ENCODE assay signal across 9 cellular contexts in the genomic region with DNA sequence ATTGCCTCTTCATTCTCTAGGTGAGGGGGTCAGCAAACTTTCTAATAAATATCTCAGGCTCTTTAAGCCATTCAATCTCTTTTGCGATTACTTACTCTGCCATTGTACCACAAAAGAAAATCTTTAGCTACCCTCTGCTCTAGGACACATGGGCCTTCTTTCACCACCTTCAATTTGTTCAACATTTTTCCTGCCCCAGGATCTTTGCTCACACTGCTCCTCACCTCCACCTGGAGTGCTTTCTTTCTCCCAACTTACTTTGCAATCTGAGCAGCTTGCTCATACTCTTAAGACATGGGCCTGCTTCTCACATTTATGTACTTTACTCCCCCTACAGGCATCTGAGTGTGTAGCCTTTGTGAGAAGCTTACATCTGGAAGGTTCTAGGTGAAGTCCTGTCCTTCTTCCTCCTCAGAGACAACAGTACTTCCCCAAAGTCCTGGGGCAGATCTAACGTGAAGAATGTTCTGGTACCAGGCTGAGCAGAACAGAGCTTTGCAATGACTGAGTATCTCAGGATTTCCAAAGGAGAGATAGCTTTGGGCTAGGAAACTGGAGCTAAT. TPM values are rescaled to one million over a fixed set of nuclear protein-coding genes. Genes with fewer than 3 reads are reported as not detected.
DNase-seq lines count a peak whose midpoint lies in the region; ATAC-seq, FAIRE-seq and TF ChIP-seq lines count a peak whose summit lies in the region.
"Had no signal": no experiment of that assay in that cellular context is flagged by ENCODE, and none has a peak within 500 bp of the region (broad histone marks: within the 10 kb centered on the region; RNA-seq: fewer than 3 reads in every experiment).

No MANE protein-coding gene starts in this region.

- H3K27ac ChIP-seq in kidney (ENCODE audit: low read depth in 2 of 2, low read length in 2 of 2) (no peak overlapping the region), thyroid gland (no peak overlapping the region)

- H3K9me3 ChIP-seq in kidney (ENCODE audit: control insufficient read depth in 1 of 2, low read length in 2 of 2) = no peaks in the 10 kb centered on the region
- no peaks in the 10 kb centered on the region for H3K9me3 ChIP-seq in thyroid gland

- DNase-seq in NCI-H146 (lab: John Stamatoyannopoulos, UW) (peak; percentile 22), NCI-H146 treated with DMSO at 0.1 percent for 48 hours (lab: John Stamatoyannopoulos, UW; ENCODE audit: unreplicated experiment) (no peak), HTR-8/SVneo (ENCODE audit: insufficient read length, low spot score) (peak; percentile 8), kidney (no peak), NCI-H128 (lab: John Stamatoyannopoulos, UW; ENCODE audit: unreplicated experiment) (no peak), thyroid gland (no peak)
- DNase-seq in activated CD4-positive, alpha-beta T cell treated with anti-CD3 and anti-CD28 coated beads, Interleukin-2, amount 10 ng/mL, durations not matched to agents 7 days and 5 days = peak; percentile 16

- intact Hi-C loops in kidney (cut with DNase I) = no loop called here
- intact Hi-C loops in thyroid gland (cut with DNase I) = no loop called here

- no peaks in the 10 kb centered on the region for H3K36me3 Mint-ChIP-seq in activated CD4-positive, alpha-beta T cell treated with anti-CD3 and anti-CD28 coated beads, Interleukin-2, amount 10 ng/mL, durations not matched to agents 7 days and 5 days (ENCODE audit: low read depth)
- H3K36me3 Mint-ChIP-seq: CD4-positive, CD25-positive, alpha-beta regulatory T cell had no signal

- H3K36me3 ChIP-seq in kidney (ENCODE audit: control insufficient read depth in 1 of 2, insufficient read depth in 2 of 2, low read length in 2 of 2) = no peaks in the 10 kb centered on the region
- H3K36me3 ChIP-seq in thyroid gland = no peaks in the 10 kb centered on the region

- POLR2A ChIA-PET in activated CD4-positive, alpha-beta T cell treated with anti-CD3 and anti-CD28 coated beads, Interleukin-2, amount 10 ng/mL, durations not matched to agents 7 days and 5 days (lab: Charles Lee) = no interaction called here

- no peak overlapping the region for H3K4me3 Mint-ChIP-seq in activated CD4-positive, alpha-beta T cell treated with anti-CD3 and anti-CD28 coated beads, Interleukin-2, amount 10 ng/mL, durations not matched to agents 7 days and 5 days
- H3K4me3 Mint-ChIP-seq: CD4-positive, CD25-positive, alpha-beta regulatory T cell had no signal

- peak; percentile 75 for ATAC-seq in GM21447 (IDR thresholded peaks at IDR 0.05; ENCODE audit: unreplicated experiment)

- FAIRE-seq in HTR-8/SVneo (lab: Jason Lieb, UNC) (no peak), kidney (lab: Jason Lieb, UNC) (no peak)

- no peak overlapping the region for H3K27ac Mint-ChIP-seq in activated CD4-positive, alpha-beta T cell treated with anti-CD3 and anti-CD28 coated beads, Interleukin-2, amount 10 ng/mL, durations not matched to agents 7 days and 5 days
- H3K27ac Mint-ChIP-seq: CD4-positive, CD25-positive, alpha-beta regulatory T cell had no signal

- no peaks in the 10 kb centered on the region for H3K9me3 Mint-ChIP-seq in activated CD4-positive, alpha-beta T cell treated with anti-CD3 and anti-CD28 coated beads, Interleukin-2, amount 10 ng/mL, durations not matched to agents 7 days and 5 days
- H3K9me3 Mint-ChIP-seq: CD4-positive, CD25-positive, alpha-beta regulatory T cell had no signal

- no peak for TF ChIP-seq POLR2A in thyroid gland (IDR thresholded peaks at IDR 0.05)

- 81 to 86% methylated on average over 2 of the region's 2 CpGs for WGBS in thyroid gland, 2 donors

- no peaks in the 10 kb centered on the region for H3K27me3 ChIP-seq in thyroid gland

- peaks cover 3% of the 10 kb centered on the region for H3K27me3 Mint-ChIP-seq in activated CD4-positive, alpha-beta T cell treated with anti-CD3 and anti-CD28 coated beads, Interleukin-2, amount 10 ng/mL, durations not matched to agents 7 days and 5 days

- CTCF ChIA-PET in activated CD4-positive, alpha-beta T cell treated with anti-CD3 and anti-CD28 coated beads, Interleukin-2, amount 10 ng/mL, durations not matched to agents 7 days and 5 days (lab: Charles Lee) = interaction anchor here (0.8 kb wide), 1 partner anchor 13 kb away, joined by 3 read pairs; no protein-coding TSS in a partner anchor

- TF ChIP-seq CTCF in kidney (IDR thresholded peaks at IDR 0.05; ENCODE audit: borderline replicate concordance, extremely low read depth, insufficient read depth) (peak; percentile 21), thyroid gland (IDR thresholded peaks at IDR 0.05) (peak in 3 of 6 experiments; percentile 30 to 42 (median 37))

- H3K4me1 ChIP-seq in kidney (ENCODE audit: control insufficient read depth in 1 of 2, insufficient read depth in 1 of 2, low read depth in 1 of 2, low read length in 2 of 2) (no peaks in the 10 kb centered on the region), thyroid gland (no peaks in the 10 kb centered on the region)

- no peaks in the 10 kb centered on the region for H3K4me1 Mint-ChIP-seq in activated CD4-positive, alpha-beta T cell treated with anti-CD3 and anti-CD28 coated beads, Interleukin-2, amount 10 ng/mL, durations not matched to agents 7 days and 5 days
- H3K4me1 Mint-ChIP-seq: CD4-positive, CD25-positive, alpha-beta regulatory T cell had no signal

- H3K9ac ChIP-seq in kidney (ENCODE audit: low read length in 2 of 2) = no peak overlapping the region

- H3K4me3 ChIP-seq in kidney (ENCODE audit: low read length in 2 of 2) (no peak overlapping the region), thyroid gland (replicated peaks in 1 of 3) (no peak overlapping the region)

RNA-seq across cellular contexts. Expression of gene PRDM5, which starts 55.0 kb away (rescaled TPM):
- total RNA-seq in activated CD4-positive, alpha-beta T cell treated with anti-CD3 and anti-CD28 coated beads, Interleukin-2, amount 10 ng/mL, durations not matched to agents 7 days and 5 days = not detected
- total RNA-seq in kidney (9.1 TPM), thyroid gland (10 to 100 TPM; 17.7 to 49.9 (median 44.6) TPM)
- polyA plus RNA-seq in kidney (ENCODE audit: insufficient read depth, low read depth, low replicate concordance) = 2.6 TPM

Comparison
In these comparisons a context has a peak if more than half of its experiments do, and no peak if none do; other contexts are left out.
1. DNase-seq: peak in NCI-H146 (single experiment), HTR-8/SVneo (single experiment) and activated CD4-positive, alpha-beta T cell treated with anti-CD3 and anti-CD28 coated beads, Interleukin-2, amount 10 ng/mL, durations not matched to agents 7 days and 5 days (single experiment); none in NCI-H146 treated with DMSO at 0.1 percent for 48 hours (single experiment), kidney (single experiment), NCI-H128 (single experiment) and thyroid gland (0 of 2).